ENCODE assay signal across 19 cellular contexts in the genomic region with DNA sequence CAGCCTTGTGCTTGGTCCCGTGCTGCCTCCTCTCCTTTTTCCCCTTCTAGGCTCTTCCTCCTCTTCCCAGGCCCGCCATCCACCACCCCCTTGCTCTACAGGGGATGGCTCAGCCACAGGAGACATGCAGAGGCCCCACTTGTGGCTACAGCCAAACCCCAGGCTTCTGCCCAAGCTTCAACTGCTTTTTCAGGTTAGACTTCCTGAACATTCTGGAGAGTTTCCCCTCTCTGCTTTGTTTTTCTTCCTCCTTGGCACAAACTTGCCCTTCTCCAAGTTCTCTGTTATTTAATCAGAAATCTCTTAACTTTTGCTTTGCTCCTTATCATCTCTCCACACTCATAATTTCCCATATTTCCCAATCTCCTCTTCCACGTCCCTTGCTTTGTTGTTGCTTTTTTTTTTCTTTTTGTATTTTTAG. TPM values are rescaled to one million over a fixed set of nuclear protein-coding genes. Genes with fewer than 3 reads are reported as not detected.
DNase-seq lines count a peak whose midpoint lies in the region; ATAC-seq and TF ChIP-seq lines count a peak whose summit lies in the region.
"Had no signal": no experiment of that assay in that cellular context is flagged by ENCODE, and none has a peak within 500 bp of the region (broad histone marks: within the 10 kb centered on the region; RNA-seq: fewer than 3 reads in every experiment).

No MANE protein-coding gene starts in this region.

- H3K4me1 ChIP-seq in BLaER1 = peaks cover 8% of the 10 kb centered on the region
- H3K4me1 ChIP-seq: psoas muscle, spleen, tibial artery had no signal

- H3K27me3 ChIP-seq in BLaER1 (no peaks in the 10 kb centered on the region), H7 (ENCODE audit: control insufficient read depth, insufficient read depth, low read length) (no peaks in the 10 kb centered on the region)
- H3K27me3 ChIP-seq: spleen, tibial artery had no signal

- TF ChIP-seq CTCF in VCaP (conservative IDR thresholded peaks at IDR 0.05) (no peak), mesothelial cell of epicardium (IDR thresholded peaks at IDR 0.05; ENCODE audit: unreplicated experiment) (no peak)

- peak overlapping the region; percentile 56 for H3K27ac Mint-ChIP-seq in mesothelial cell of epicardium

- no peak overlapping the region for H3K9ac ChIP-seq in BLaER1

- no peaks in the 10 kb centered on the region for H4K20me1 ChIP-seq in BLaER1

- ATAC-seq in HG02571 (IDR thresholded peaks at IDR 0.05; ENCODE audit: unreplicated experiment) = no peak
- ATAC-seq in HG03342 (IDR thresholded peaks at IDR 0.05; ENCODE audit: unreplicated experiment) = no peak
- ATAC-seq: HepG2, psoas muscle had no signal

- H3K27ac ChIP-seq in BLaER1 = no peak overlapping the region
- H3K27ac ChIP-seq in VCaP = peak overlapping the region; percentile 71
- H3K27ac ChIP-seq: psoas muscle, spleen, tibial artery had no signal

- H3K4me3 Mint-ChIP-seq in mesothelial cell of epicardium = no peak overlapping the region
- H3K4me3 Mint-ChIP-seq: nephron progenitor cell had no signal

- no peaks in the 10 kb centered on the region for H3K9me3 Mint-ChIP-seq in mesothelial cell of epicardium
- H3K9me3 Mint-ChIP-seq: nephron progenitor cell had no signal

- no peaks in the 10 kb centered on the region for H3K9me3 ChIP-seq in BLaER1
- H3K9me3 ChIP-seq: psoas muscle, spleen, tibial artery had no signal

- H3K4me1 Mint-ChIP-seq in mesothelial cell of epicardium = peaks cover 3% of the 10 kb centered on the region

- H3K36me3 ChIP-seq in BLaER1 (peaks cover 16% of the 10 kb centered on the region; the same call in 1 of the 2 replicates), H7 (replicated peaks; ENCODE audit: control insufficient read depth, insufficient read depth, low read length) (no peaks in the 10 kb centered on the region)

- H3K4me3 ChIP-seq in BLaER1 = no peak overlapping the region
- no peak overlapping the region for H3K4me3 ChIP-seq in H7 (ENCODE audit: insufficient read depth, low read depth, low read length)
- H3K4me3 ChIP-seq: psoas muscle, spleen, tibial artery had no signal

- peak; percentile 35 for DNase-seq in H7
- no peak for DNase-seq in mesothelial cell of epicardium (ENCODE audit: low spot score in 2 of 2, unreplicated experiment in 2 of 2)
- no peak for DNase-seq in iPS-NIHi7 (ENCODE audit: extremely low spot score)
- no peak for DNase-seq in NCI-H146 treated with DMSO at 0.1 percent for 48 hours (lab: John Stamatoyannopoulos, UW; ENCODE audit: unreplicated experiment)
- DNase-seq: activated CD4-positive, CD25-positive, alpha-beta regulatory T cell treated with anti-CD3 and anti-CD28 coated beads, Interleukin-2, amount 50 U/mL, for 72 hours; hippocampal formation; NCI-H2029; NCI-H524 treated with DMSO at 0.1 percent for 48 hours; nephron progenitor cell; psoas muscle; SIG-M5; spleen; tibial artery had no signal

- H3K27me3 Mint-ChIP-seq in mesothelial cell of epicardium (ENCODE audit: low read depth) = no peaks in the 10 kb centered on the region

- H3K36me3 Mint-ChIP-seq in mesothelial cell of epicardium = no peaks in the 10 kb centered on the region

- H3K4me2 ChIP-seq in BLaER1 = peak overlapping the region; percentile 42

RNA-seq across cellular contexts. Expression of a gene that starts 18.3 kb away (rescaled TPM):
- total RNA-seq in H7 (2014; rRNA removed; shearing (Covaris generic)) = 6.0 and 16.3 TPM in 2 replicates
- total RNA-seq in mesothelial cell of epicardium = 0.86 to 1.2 TPM (median 0.92 TPM) in 3 replicates
- total RNA-seq: H4 had no signal

RNA-seq across cellular contexts. Expression of a gene that starts 45.2 kb away (rescaled TPM):
- total RNA-seq in H7 (2014; rRNA removed; shearing (Covaris generic)) = 98.1 and 113 TPM in 2 replicates
- 91.9 to 96.7 TPM (median 95.2 TPM) in 3 replicates for total RNA-seq in mesothelial cell of epicardium

RNA-seq across cellular contexts. Expression of a gene that starts 45.3 kb away (rescaled TPM):
- total RNA-seq in H7 (2014; rRNA removed; shearing (Covaris generic)) = 20.0 and 27.7 TPM in 2 replicates
- 45.0 to 49.4 TPM (median 48.0 TPM) in 3 replicates for total RNA-seq in mesothelial cell of epicardium
